8 cellular contexts compared by ENCODE assay signal in the genomic region with DNA sequence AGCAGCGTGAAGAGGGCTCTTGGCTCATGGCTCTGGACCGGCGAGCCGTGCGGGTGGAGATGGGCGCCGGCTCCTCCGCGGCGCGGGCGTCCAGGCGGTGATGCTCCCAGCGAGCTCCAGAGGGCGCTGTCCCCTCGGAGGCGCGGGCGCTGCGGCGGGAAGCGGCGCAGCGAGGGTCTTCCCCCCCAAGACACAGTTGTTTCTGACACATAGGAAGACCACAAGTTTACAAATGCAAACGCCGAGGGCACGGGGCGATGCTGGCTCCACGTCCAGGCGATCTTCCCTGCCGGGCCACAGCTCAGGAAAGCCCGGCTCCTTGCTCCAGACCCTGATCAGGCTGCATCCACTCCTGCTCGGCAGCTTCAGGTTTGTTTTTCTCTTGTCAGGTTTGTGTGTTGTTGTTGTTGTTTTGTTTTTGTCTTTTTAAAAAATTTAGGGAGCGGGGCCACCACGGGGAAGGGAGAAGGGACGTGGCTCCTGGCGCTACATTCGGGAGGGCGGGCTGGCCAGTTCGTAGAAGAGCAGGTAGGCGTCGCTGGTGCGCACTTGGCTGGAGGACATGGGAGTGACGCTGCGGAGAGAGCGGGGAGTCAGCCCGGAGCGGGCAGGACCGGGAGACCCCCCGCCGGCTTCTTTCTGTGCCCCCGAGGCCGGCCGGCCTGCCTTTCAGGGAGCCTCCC. TPM values are rescaled to one million over a fixed set of nuclear protein-coding genes. Genes with fewer than 3 reads are reported as not detected.
DNase-seq lines count a peak whose midpoint lies in the region; ATAC-seq, FAIRE-seq and TF ChIP-seq lines count a peak whose summit lies in the region.

No MANE protein-coding gene starts in this region.

- intact Hi-C loops in Panc1 (cut with micrococcal nuclease; ENCODE audit: unreplicated experiment), result no loop called here

- H3K4me1 ChIP-seq in Panc1 (ENCODE audit: control insufficient read depth, insufficient read depth, low read length), result peaks cover 12% of the 10 kb centered on the region
- peaks cover 20% of the 10 kb centered on the region for H3K4me1 ChIP-seq in neural progenitor cell
- H3K4me1 ChIP-seq in suprapubic skin, result peaks cover 31% of the 10 kb centered on the region

- H3K36me3 Mint-ChIP-seq in neural progenitor cell, result peaks cover 13% of the 10 kb centered on the region

- H3K9me3 ChIP-seq in Panc1 (ENCODE audit: control insufficient read depth, insufficient read depth, low read depth, low read length), result no peaks in the 10 kb centered on the region
- H3K9me3 ChIP-seq in neural progenitor cell (ENCODE audit: low read depth), result no peaks in the 10 kb centered on the region
- no peaks in the 10 kb centered on the region for H3K9me3 ChIP-seq in suprapubic skin

- no peak for TF ChIP-seq EP300 in suprapubic skin (IDR thresholded peaks at IDR 0.05)

- peak; percentile 89 for DNase-seq in GM12892 (ENCODE audit: insufficient read length)
- DNase-seq in Panc1 (ENCODE audit: low read depth, low spot score), result no peak
- peak; percentile 34 for DNase-seq in activated gamma-delta T cell (lab: John Stamatoyannopoulos, UW)
- DNase-seq in foreskin fibroblast, result peak; percentile 54 to 88
- peak; percentile 94 for DNase-seq in neural progenitor cell (ENCODE audit: low spot score)
- DNase-seq in suprapubic skin (ENCODE audit: low spot score in 2 of 2), result peak; percentile 73 to 92
- DNase-seq in HEK293T (ENCODE audit: extremely low spot score), result no peak

- H2AFZ ChIP-seq in neural progenitor cell (replicated peaks), result peak overlapping the region; percentile 85

- peaks cover 10% of the 10 kb centered on the region for H3F3A ChIP-seq in neural progenitor cell (ENCODE audit: low read depth)

- H3K79me2 ChIP-seq in neural progenitor cell (ENCODE audit: low read depth), result no peaks in the 10 kb centered on the region

- TF ChIP-seq POLR2A in GM12892 (IDR thresholded peaks at IDR 0.05; ENCODE audit: low read depth, low read length) (no peak), suprapubic skin (IDR thresholded peaks at IDR 0.05) (no peak)

- CTCF ChIA-PET in Panc1 (lab: Charles Lee) (interaction anchor here (0.5 to 1.2 kb wide), 9 partner anchors 12 to 317 kb away, joined by 3 to 10 read pairs (median 4); no protein-coding TSS in a partner anchor), HEK293T (lab: Yijun Ruan, JAX) (interaction anchor here (0.6 to 1.8 kb wide), 8 partner anchors 8 to 147 kb away, joined by 3 to 8 read pairs (median 4); no protein-coding TSS in a partner anchor)

- 0% methylated on average over 39 of the region's 54 CpGs for WGBS in suprapubic skin

- no peak overlapping the region for H3K9ac ChIP-seq in neural progenitor cell

- H3K27me3 ChIP-seq in Panc1 (ENCODE audit: control insufficient read depth, insufficient read depth, low read length) (no peaks in the 10 kb centered on the region), neural progenitor cell (peaks cover 13% of the 10 kb centered on the region), suprapubic skin (no peaks in the 10 kb centered on the region)

- peak overlapping the region; percentile 83 for H3K4me3 Mint-ChIP-seq in neural progenitor cell

- H3K4me3 ChIP-seq in Panc1 (ENCODE audit: low read depth in 2 of 2, low read length in 2 of 2), result no peak overlapping the region; a peak in 1 of 4 replicates
- H3K4me3 ChIP-seq in foreskin fibroblast (ENCODE audit: low read depth in 1 of 2, low read length in 2 of 2), result peak overlapping the region; percentile 46 to 77
- H3K4me3 ChIP-seq in neural progenitor cell, result peak overlapping the region; percentile 51
- H3K4me3 ChIP-seq in suprapubic skin, result peak overlapping the region; percentile 57

- H3K36me3 ChIP-seq in Panc1 (ENCODE audit: control insufficient read depth, insufficient read depth, low read length) (no peaks in the 10 kb centered on the region), neural progenitor cell (no peaks in the 10 kb centered on the region), suprapubic skin (no peaks in the 10 kb centered on the region)

- H3K4me2 ChIP-seq in neural progenitor cell, result peak overlapping the region; percentile 86

- H3K27ac ChIP-seq in Panc1 (ENCODE audit: low read length), result no peak overlapping the region
- no peak overlapping the region for H3K27ac ChIP-seq in neural progenitor cell
- no peak overlapping the region for H3K27ac ChIP-seq in suprapubic skin

- no peak overlapping the region for H3K27ac Mint-ChIP-seq in neural progenitor cell

- BruUV-seq in Panc1 (replicated peaks; lab: Mats Ljungman, UMichigan), result no TSS peak

- no peaks in the 10 kb centered on the region for H3K9me3 Mint-ChIP-seq in neural progenitor cell

- peaks cover 13% of the 10 kb centered on the region for H3K27me3 Mint-ChIP-seq in neural progenitor cell (ENCODE audit: insufficient read depth, low read depth)

- peak; percentile 78 for ATAC-seq in HG03097 (IDR thresholded peaks at IDR 0.05; ENCODE audit: low FRiP score, unreplicated experiment)
- ATAC-seq in Panc1, result no peak

- in situ Hi-C loops in Panc1 (cut with HindIII; ENCODE audit: low pct_unique_long_range_greater_than_20kb, low sequenced_read_pairs), result no loop called here

- TF ChIP-seq CTCF in Panc1 (IDR thresholded peaks at IDR 0.05) (peak; percentile 84; the same call in 1 of the 2 replicates), foreskin fibroblast (IDR thresholded peaks at IDR 0.05; ENCODE audit: low read depth, low read length) (peak; percentile 88), neural progenitor cell (IDR thresholded peaks at IDR 0.05) (peak; percentile 76), suprapubic skin (IDR thresholded peaks at IDR 0.05) (peak; percentile 57 to 92)

- H3K4me1 Mint-ChIP-seq in neural progenitor cell, result peaks cover 57% of the 10 kb centered on the region

- POLR2A ChIA-PET in Panc1 (lab: Charles Lee), result no interaction called here
- POLR2A ChIA-PET in HEK293T (lab: Yijun Ruan, JAX), result no interaction called here

- FAIRE-seq in GM12892 (lab: Jason Lieb, UNC), result peak; percentile 97

- peaks cover 8% of the 10 kb centered on the region for H4K20me1 ChIP-seq in neural progenitor cell (ENCODE audit: low read depth)

TF ChIP-seq in HEK293T, 16 proteins besides CTCF, POLR2A, EP300 and RAD21:
- TF ChIP-seq HDGF (IDR thresholded peaks at IDR 0.05; ENCODE audit: borderline replicate concordance) (no peak), CTBP1 (IDR thresholded peaks at IDR 0.05; ENCODE audit: borderline replicate concordance) (no peak), TARDBP (IDR thresholded peaks at IDR 0.05) (no peak), ZNF384 (IDR thresholded peaks at IDR 0.05) (no peak), LEF1 (IDR thresholded peaks at IDR 0.05; ENCODE audit: borderline replicate concordance) (no peak), SP1 (IDR thresholded peaks at IDR 0.05) (no peak), BHLHE40 (IDR thresholded peaks at IDR 0.05; ENCODE audit: borderline replicate concordance) (no peak), L3MBTL2 (conservative IDR thresholded peaks at IDR 0.05) (no peak), NFRKB (IDR thresholded peaks at IDR 0.05) (no peak), SUZ12 (IDR thresholded peaks at IDR 0.05) (no peak), ELF4 (IDR thresholded peaks at IDR 0.05) (no peak), FOXM1 (IDR thresholded peaks at IDR 0.05; ENCODE audit: borderline replicate concordance) (no peak), FOXK2 (IDR thresholded peaks at IDR 0.05) (no peak), ARNT (IDR thresholded peaks at IDR 0.05) (no peak), FOXA1 (IDR thresholded peaks at IDR 0.05) (no peak)
- TF ChIP-seq, protein P1, sequence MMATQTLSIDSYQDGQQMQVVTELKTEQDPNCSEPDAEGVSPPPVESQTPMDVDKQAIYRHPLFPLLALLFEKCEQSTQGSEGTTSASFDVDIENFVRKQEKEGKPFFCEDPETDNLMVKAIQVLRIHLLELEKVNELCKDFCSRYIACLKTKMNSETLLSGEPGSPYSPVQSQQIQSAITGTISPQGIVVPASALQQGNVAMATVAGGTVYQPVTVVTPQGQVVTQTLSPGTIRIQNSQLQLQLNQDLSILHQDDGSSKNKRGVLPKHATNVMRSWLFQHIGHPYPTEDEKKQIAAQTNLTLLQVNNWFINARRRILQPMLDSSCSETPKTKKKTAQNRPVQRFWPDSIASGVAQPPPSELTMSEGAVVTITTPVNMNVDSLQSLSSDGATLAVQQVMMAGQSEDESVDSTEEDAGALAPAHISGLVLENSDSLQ (IDR thresholded peaks at IDR 0.05), result no peak

RNA-seq across cellular contexts. Expression of a gene that starts 10.0 kb away (rescaled TPM):
- polyA plus RNA-seq in GM12892 (2012; ENCODE audit: missing spikeins), result not detected
- total RNA-seq in Panc1 (2021; ENCODE audit: unreplicated experiment) (not detected), neural progenitor cell (ENCODE audit: low replicate concordance) (not detected in 2 replicates), suprapubic skin (under 1 TPM in 1 of 4 donors, not detected in 3; 0.11 TPM)
- polyA plus RNA-seq in Panc1 (2012; ENCODE audit: insufficient read length), result not detected

RNA-seq across cellular contexts. Expression of a gene that starts 15.8 kb away (rescaled TPM):
- polyA plus RNA-seq in GM12892 (2012; ENCODE audit: missing spikeins), result not detected
- total RNA-seq in Panc1 (2021; ENCODE audit: unreplicated experiment) (not detected), neural progenitor cell (ENCODE audit: low replicate concordance) (0.90 and 3.4 TPM in 2 replicates), suprapubic skin (1 to 10 TPM; 3.7 to 9.8 (median 4.9) TPM)
- not detected for polyA plus RNA-seq in Panc1 (2012; ENCODE audit: insufficient read length)

RNA-seq across cellular contexts. Expression of a gene that starts 22.2 kb away (rescaled TPM):
- polyA plus RNA-seq in GM12892 (2012; ENCODE audit: missing spikeins), result 8.6 TPM
- total RNA-seq in Panc1 (2021; ENCODE audit: unreplicated experiment), result 69.0 TPM
- polyA plus RNA-seq in Panc1 (2012; ENCODE audit: insufficient read length), result 58.5 TPM
- total RNA-seq in neural progenitor cell (ENCODE audit: low replicate concordance), result 17.1 and 48.2 TPM in 2 replicates
- 10 to 100 TPM; 13.3 to 21.4 (median 15.4) TPM for total RNA-seq in suprapubic skin

RNA-seq across cellular contexts. Expression of a gene that starts 25.0 kb away (rescaled TPM):
- polyA plus RNA-seq in GM12892 (2012; ENCODE audit: missing spikeins), result 1.4 TPM
- 3.1 TPM for total RNA-seq in Panc1 (2021; ENCODE audit: unreplicated experiment)
- polyA plus RNA-seq in Panc1 (2012; ENCODE audit: insufficient read length), result 2.3 TPM
- 2.1 and 2.6 TPM in 2 replicates for total RNA-seq in neural progenitor cell (ENCODE audit: low replicate concordance)
- 10 to 100 TPM in 3 of 4 donors, 1 to 10 TPM in 1; 5.9 to 25.4 (median 15.2) TPM for total RNA-seq in suprapubic skin

RNA-seq across cellular contexts. Expression of a gene that starts 39.6 kb away (rescaled TPM):
- 3.1 TPM for polyA plus RNA-seq in GM12892 (2012; ENCODE audit: missing spikeins)
- total RNA-seq in Panc1 (2021; ENCODE audit: unreplicated experiment) (27.2 TPM), neural progenitor cell (ENCODE audit: low replicate concordance) (23.3 and 28.2 TPM in 2 replicates), suprapubic skin (100 to 1,000 TPM; 104 to 163 (median 124) TPM)
- 27.9 TPM for polyA plus RNA-seq in Panc1 (2012; ENCODE audit: insufficient read length)

Comparison
In these comparisons a context has a peak if more than half of its experiments do, and no peak if none do; other contexts are left out.
1. DNase-seq: peak in GM12892 (single experiment), activated gamma-delta T cell (single experiment), foreskin fibroblast (2 of 2), neural progenitor cell (single experiment) and suprapubic skin (2 of 2); none in Panc1 (single experiment) and HEK293T (single experiment).
2. H3K4me3 ChIP-seq: peak in foreskin fibroblast (2 of 2), neural progenitor cell (single experiment) and suprapubic skin (single experiment); none in Panc1 (0 of 2).
3. Peak in every context shown above with its lines, with median percentiles within 50 percentile points of each other: CTCF ChIP-seq.